ENCODE assay signal across 8 cellular contexts in the genomic region with DNA sequence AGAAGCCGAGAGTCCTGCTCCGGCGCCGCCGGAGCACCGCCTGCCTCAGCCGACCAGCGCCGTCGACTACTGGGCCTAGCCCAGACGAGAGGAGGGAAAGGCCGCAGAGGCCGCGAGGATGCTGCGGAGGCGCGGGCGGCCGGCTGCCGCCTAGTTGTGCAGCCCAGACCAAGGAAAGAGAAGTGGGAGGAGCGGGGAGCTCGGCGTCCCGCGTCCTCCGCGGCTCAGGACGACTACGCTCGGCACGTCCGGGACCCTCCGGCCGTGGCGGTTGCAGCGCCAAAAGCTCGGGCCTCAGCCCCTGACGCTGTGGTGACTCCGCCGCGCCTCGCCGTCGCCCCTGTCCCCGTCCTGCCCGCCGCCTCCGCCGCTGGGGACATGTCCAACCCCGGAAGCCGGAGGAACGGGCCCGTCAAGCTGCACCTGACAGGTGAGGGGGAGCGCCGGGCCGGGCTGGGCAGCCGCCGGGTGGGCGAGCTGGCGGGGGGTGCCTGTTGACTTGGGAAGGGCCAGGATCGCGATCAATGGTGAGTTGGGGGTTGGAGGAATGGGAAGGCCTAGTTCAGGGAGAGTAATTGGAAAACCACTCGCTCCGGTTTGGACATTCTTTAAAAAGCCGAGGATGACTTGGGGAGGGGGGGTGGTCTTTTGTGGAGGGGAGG. TPM values are rescaled to one million over a fixed set of nuclear protein-coding genes. Genes with fewer than 3 reads are reported as not detected.
DNase-seq lines count a peak whose midpoint lies in the region; ATAC-seq, FAIRE-seq and TF ChIP-seq lines count a peak whose summit lies in the region.

No MANE protein-coding gene starts in this region.

- H3K4me1 ChIP-seq in HUES6 (ENCODE audit: control insufficient read depth, insufficient read depth, low read length) (no peaks in the 10 kb centered on the region), mammary epithelial cell (ENCODE audit: insufficient read depth, low read length) (peaks cover 8% of the 10 kb centered on the region), iPS-20b (ENCODE audit: insufficient read depth, low read length) (no peaks in the 10 kb centered on the region)

- no peaks in the 10 kb centered on the region for H3K79me2 ChIP-seq in mammary epithelial cell (ENCODE audit: insufficient read depth, low read length)

- CTCF ChIA-PET in mammary epithelial cell (lab: Charles Lee; ENCODE audit: low non-redundant PET): interaction anchor here (0.6 to 0.8 kb wide), 4 partner anchors 37 to 903 kb away, joined by 4 to 40 read pairs (median 10); no protein-coding TSS in a partner anchor

- H3K4me2 ChIP-seq in mammary epithelial cell (ENCODE audit: insufficient read depth, low read depth, low read length): peak overlapping the region; percentile 90

- 3% methylated on average over 20 of the region's 65 CpGs for WGBS in mammary epithelial cell (ENCODE audit: low coverage, missing lambda C conversion rate)

- peak overlapping the region; percentile 96 for H2AFZ ChIP-seq in mammary epithelial cell (ENCODE audit: low read depth, low read length)

- intact Hi-C loops in mammary epithelial cell (cut with micrococcal nuclease): loop anchor here (1.0 to 2.0 kb wide), 2 partner anchors 38 to 102 kb away; a partner anchor contains a TSS

- H3K36me3 ChIP-seq in HUES6 (ENCODE audit: control insufficient read depth, insufficient read depth, low read length): no peaks in the 10 kb centered on the region
- H3K36me3 ChIP-seq in WERI-Rb-1: no peaks in the 10 kb centered on the region
- no peaks in the 10 kb centered on the region for H3K36me3 ChIP-seq in mammary epithelial cell (ENCODE audit: insufficient read depth, low read length)
- H3K36me3 ChIP-seq in iPS-20b (ENCODE audit: insufficient read depth, low read depth, low read length): no peaks in the 10 kb centered on the region

- DNase-seq in GM12892 (ENCODE audit: insufficient read length) (peak; percentile 56), WERI-Rb-1 (peak; percentile 52), mammary epithelial cell (peak; percentile 72), skeletal muscle cell (ENCODE audit: low read depth) (no peak)

- peak; percentile 78 for TF ChIP-seq POLR2A in GM12892 (IDR thresholded peaks at IDR 0.05; ENCODE audit: low read depth, low read length)

- H3K9me3 ChIP-seq in HUES6 (ENCODE audit: control insufficient read depth, insufficient read depth, low read depth, low read length) (no peaks in the 10 kb centered on the region), WERI-Rb-1 (ENCODE audit: severe bottlenecking) (no peaks in the 10 kb centered on the region), mammary epithelial cell (replicated peaks; ENCODE audit: insufficient read depth, low read length) (no peaks in the 10 kb centered on the region), iPS-20b (ENCODE audit: insufficient read depth, low read depth, low read length) (no peaks in the 10 kb centered on the region)

- TF ChIP-seq CTCF in WERI-Rb-1 (IDR thresholded peaks at IDR 0.05; ENCODE audit: low read depth, low read length) (no peak), mammary epithelial cell (conservative IDR thresholded peaks at IDR 0.05 in 1 of 2, IDR thresholded peaks at IDR 0.05 in 1 of 2; ENCODE audit: extremely low read depth in 1 of 2, insufficient read depth in 1 of 2, low read depth in 1 of 2, low read length in 2 of 2) (peak in 1 of 2 donors; percentile 10)

- no peaks in the 10 kb centered on the region for H4K20me1 ChIP-seq in mammary epithelial cell (ENCODE audit: insufficient read depth, low read length)

- dilution Hi-C loops in mammary epithelial cell (cut with HindIII; ENCODE audit: low sequenced_read_pairs): no loop called here

- peak; percentile 87 for FAIRE-seq in GM12892 (lab: Jason Lieb, UNC)

- ATAC-seq in GM18907 (IDR thresholded peaks at IDR 0.05; ENCODE audit: unreplicated experiment) (no peak), HG03108 (IDR thresholded peaks at IDR 0.05; ENCODE audit: unreplicated experiment) (no peak)

- BruUV-seq in mammary epithelial cell (replicated peaks; lab: Mats Ljungman, UMichigan): no TSS peak

- in situ Hi-C loops in mammary epithelial cell (cut with MboI; ENCODE audit: low sequenced_read_pairs in 2 of 2): loop anchor here in 1 of 2 donors (25.0 kb wide), 1 partner anchor 354 kb away; no protein-coding TSS in a partner anchor

- no peak overlapping the region for H3K27ac ChIP-seq in HUES6 (ENCODE audit: low read depth, low read length)
- H3K27ac ChIP-seq in WERI-Rb-1: peak overlapping the region; percentile 56
- peak overlapping the region; percentile 27 for H3K27ac ChIP-seq in mammary epithelial cell (ENCODE audit: insufficient read depth, low read depth, low read length)
- no peak overlapping the region for H3K27ac ChIP-seq in iPS-20b (ENCODE audit: low read length)

- H3K9ac ChIP-seq in HUES6 (ENCODE audit: low read length) (peak overlapping the region; percentile 6), mammary epithelial cell (ENCODE audit: insufficient read depth, low read length) (peak overlapping the region; percentile 49), iPS-20b (ENCODE audit: low read depth, low read length) (peak overlapping the region; percentile 51; the same call in 1 of the 2 replicates)

- H3K4me3 ChIP-seq in HUES6 (ENCODE audit: low read depth, low read length): peak overlapping the region; percentile 71
- H3K4me3 ChIP-seq in WERI-Rb-1 (ENCODE audit: low read depth, low read length): peak overlapping the region; percentile 59
- peak overlapping the region; percentile 59 to 67 (median 60) for H3K4me3 ChIP-seq in mammary epithelial cell (replicated peaks in 1 of 3; ENCODE audit: insufficient read depth in 1 of 3, low read depth in 2 of 3, low read length in 3 of 3)
- peak overlapping the region; percentile 78 for H3K4me3 ChIP-seq in iPS-20b (ENCODE audit: low read length)
- H3K4me3 ChIP-seq in skeletal muscle cell (ENCODE audit: low read depth, low read length): peak overlapping the region; percentile 40

- H3K27me3 ChIP-seq in HUES6 (ENCODE audit: control insufficient read depth, insufficient read depth, low read length) (peaks cover 27% of the 10 kb centered on the region), WERI-Rb-1 (ENCODE audit: insufficient read depth, low read depth, severe bottlenecking) (no peaks in the 10 kb centered on the region), mammary epithelial cell (ENCODE audit: insufficient read depth, low read length) (no peaks in the 10 kb centered on the region), iPS-20b (ENCODE audit: insufficient read depth, low read length) (peaks cover 33% of the 10 kb centered on the region)

RNA-seq across cellular contexts. Expression of a gene that starts 37.7 kb away (rescaled TPM):
- polyA plus RNA-seq in GM12892 (2012; ENCODE audit: missing spikeins): 9.4 TPM
- total RNA-seq in mammary epithelial cell: 10 to 100 TPM; 13.3 to 13.7 TPM
- 12.6 TPM for polyA plus RNA-seq in mammary epithelial cell
- polyA minus RNA-seq in mammary epithelial cell: 9.6 TPM

Comparison
In these comparisons a context has a peak if more than half of its experiments do, and no peak if none do; other contexts are left out.
1. H3K27ac ChIP-seq: peak in WERI-Rb-1 (single experiment) and mammary epithelial cell (single experiment); none in HUES6 (single experiment) and iPS-20b (single experiment).
2. Peak in every context shown above with its lines, with median percentiles within 50 percentile points of each other: H3K4me3 ChIP-seq and H3K9ac ChIP-seq.